In the genomic region with DNA sequence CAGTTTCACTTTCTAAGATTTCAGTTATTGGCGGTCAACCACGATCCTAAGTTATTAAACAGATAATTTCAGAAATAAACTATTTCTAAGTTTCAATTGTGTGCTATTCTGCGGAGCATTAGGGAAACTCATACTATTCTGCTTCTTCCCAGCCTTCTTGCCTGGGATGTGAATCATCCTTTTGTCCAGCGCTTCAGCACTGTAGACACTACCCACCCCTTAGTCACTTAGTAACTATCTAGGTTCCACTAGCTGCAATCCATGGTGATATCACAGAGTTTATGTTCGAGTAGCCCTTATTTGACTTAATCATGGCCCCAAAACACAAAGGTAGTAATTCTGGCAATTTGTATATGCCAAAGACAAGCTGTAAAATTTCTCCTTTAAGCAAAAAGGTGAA, we compare ENCODE assay signal across 20 cellular contexts.
DNase-seq lines count a peak whose midpoint lies in the region; ATAC-seq and TF ChIP-seq lines count a peak whose summit lies in the region.
"Had no signal": no experiment of that assay in that cellular context is flagged by ENCODE, and none has a peak within 500 bp of the region (broad histone marks: within the 10 kb centered on the region; RNA-seq: fewer than 3 reads in every experiment).

No MANE protein-coding gene starts in this region.

- no peaks in the 10 kb centered on the region for H3K36me3 Mint-ChIP-seq in GM23338 (ENCODE audit: low read depth)
- H3K36me3 Mint-ChIP-seq: activated naive CD4-positive, alpha-beta T cell treated with anti-CD3 and anti-CD28 coated beads, Interleukin-2, amount 10 ng/mL, durations not matched to agents 7 days and 5 days had no signal

- H3K4me3 Mint-ChIP-seq in GM23338, result no peak overlapping the region
- H3K4me3 Mint-ChIP-seq: activated naive CD4-positive, alpha-beta T cell treated with anti-CD3 and anti-CD28 coated beads, Interleukin-2, amount 10 ng/mL, durations not matched to agents 7 days and 5 days had no signal

- no peaks in the 10 kb centered on the region for H3K4me1 ChIP-seq in GM23338 (ENCODE audit: insufficient read depth)
- H3K4me1 ChIP-seq: body of pancreas, pancreas, tibial nerve had no signal

- no peaks in the 10 kb centered on the region for H3K27me3 ChIP-seq in GM23338 (ENCODE audit: insufficient read depth)
- H3K27me3 ChIP-seq: body of pancreas, pancreas, tibial nerve had no signal

- no peaks in the 10 kb centered on the region for H3K9me3 Mint-ChIP-seq in GM23338

- H3K79me2 ChIP-seq in GM23338 (replicated peaks; ENCODE audit: insufficient read depth), result no peaks in the 10 kb centered on the region

- H3K27me3 Mint-ChIP-seq in GM23338 (ENCODE audit: insufficient read depth, low read depth, poor library complexity), result no peaks in the 10 kb centered on the region
- H3K27me3 Mint-ChIP-seq: activated naive CD4-positive, alpha-beta T cell treated with anti-CD3 and anti-CD28 coated beads, Interleukin-2, amount 10 ng/mL, durations not matched to agents 7 days and 5 days had no signal

- H3K4me3 ChIP-seq in GM23338 (no peak overlapping the region), fibroblast of villous mesenchyme (ENCODE audit: low read depth, low read length) (no peak overlapping the region)
- H3K4me3 ChIP-seq: body of pancreas, pancreas, tibial nerve had no signal

- peak overlapping the region; percentile 48; the same call in 1 of the 2 replicates for H2AFZ ChIP-seq in GM23338

- ATAC-seq in GM23338 (no peak), SK-N-SH treated with all-trans-retinoic acid at 6 μM for 48 hours (0 out of 3 replicates have a peak, but pooled peaks have one; percentile 30), HG03457 (IDR thresholded peaks at IDR 0.05; ENCODE audit: unreplicated experiment) (no peak)
- ATAC-seq: body of pancreas, esophagus mucosa, left lobe of liver, pancreas had no signal

- H3K27ac ChIP-seq in GM23338 (ENCODE audit: low read depth), result no peak overlapping the region
- H3K27ac ChIP-seq: body of pancreas, C4-2B, pancreas, tibial nerve had no signal

- TF ChIP-seq CTCF in GM23338 (conservative IDR thresholded peaks at IDR 0.05; ENCODE audit: low read depth in 2 of 2), result no peak
- TF ChIP-seq CTCF in fibroblast of villous mesenchyme (IDR thresholded peaks at IDR 0.05; ENCODE audit: insufficient read depth, low read depth, low read length), result no peak

- H3K36me3 ChIP-seq in GM23338 (ENCODE audit: insufficient read depth), result no peaks in the 10 kb centered on the region
- H3K36me3 ChIP-seq: pancreas, tibial nerve had no signal

- H3K27ac Mint-ChIP-seq in GM23338, result no peak overlapping the region
- H3K27ac Mint-ChIP-seq: activated naive CD4-positive, alpha-beta T cell treated with anti-CD3 and anti-CD28 coated beads, Interleukin-2, amount 10 ng/mL, durations not matched to agents 7 days and 5 days had no signal

- no peaks in the 10 kb centered on the region for H4K20me1 ChIP-seq in GM23338 (replicated peaks; ENCODE audit: insufficient read depth)

- H3K4me2 ChIP-seq in GM23338, result no peak overlapping the region

- DNase-seq in GM23338 (ENCODE audit: low spot score) (no peak), fibroblast of villous mesenchyme (ENCODE audit: low read depth) (peak; percentile 23), stromal cell of bone marrow (ENCODE audit: low read depth) (peak; percentile 40), activated gamma-delta T cell treated with Interleukin-2 at 50 U/mL for 16 hours (no peak), SW480 (ENCODE audit: low spot score) (no peak)
- DNase-seq: activated CD4-positive, alpha-beta T cell treated with anti-CD3 and anti-CD28 coated beads for 4 hours; activated naive CD4-positive, alpha-beta T cell treated with anti-CD3 and anti-CD28 coated beads, Interleukin-2, amount 10 ng/mL, durations not matched to agents 7 days and 5 days; body of pancreas; dermis blood vessel endothelial cell; DMS79 treated with DMSO at 0.1 percent for 48 hours; Kasumi-1; NCI-H1436; pancreas; SHP77 treated with DMSO at 0.1 percent for 48 hours had no signal

- no peaks in the 10 kb centered on the region for H3F3A ChIP-seq in GM23338 (replicated peaks; ENCODE audit: low read depth)

- no peaks in the 10 kb centered on the region for H3K4me1 Mint-ChIP-seq in GM23338
- H3K4me1 Mint-ChIP-seq: activated naive CD4-positive, alpha-beta T cell treated with anti-CD3 and anti-CD28 coated beads, Interleukin-2, amount 10 ng/mL, durations not matched to agents 7 days and 5 days had no signal

- peaks cover 5% of the 10 kb centered on the region; the same call in 1 of the 2 replicates for H3K9me2 ChIP-seq in GM23338 (ENCODE audit: insufficient read depth)

TF ChIP-seq in GM23338, 12 proteins besides CTCF, POLR2A, EP300 and RAD21 (continues in another document):
- TF ChIP-seq POLR2AphosphoS5 (IDR thresholded peaks at IDR 0.05; ENCODE audit: low read depth) (no peak), ZNF331 (CRISPR knock-in tag; IDR thresholded peaks at IDR 0.05; ENCODE audit: low read depth) (no peak), ETS1 (IDR thresholded peaks at IDR 0.05) (no peak)
- TF ChIP-seq, protein P1, sequence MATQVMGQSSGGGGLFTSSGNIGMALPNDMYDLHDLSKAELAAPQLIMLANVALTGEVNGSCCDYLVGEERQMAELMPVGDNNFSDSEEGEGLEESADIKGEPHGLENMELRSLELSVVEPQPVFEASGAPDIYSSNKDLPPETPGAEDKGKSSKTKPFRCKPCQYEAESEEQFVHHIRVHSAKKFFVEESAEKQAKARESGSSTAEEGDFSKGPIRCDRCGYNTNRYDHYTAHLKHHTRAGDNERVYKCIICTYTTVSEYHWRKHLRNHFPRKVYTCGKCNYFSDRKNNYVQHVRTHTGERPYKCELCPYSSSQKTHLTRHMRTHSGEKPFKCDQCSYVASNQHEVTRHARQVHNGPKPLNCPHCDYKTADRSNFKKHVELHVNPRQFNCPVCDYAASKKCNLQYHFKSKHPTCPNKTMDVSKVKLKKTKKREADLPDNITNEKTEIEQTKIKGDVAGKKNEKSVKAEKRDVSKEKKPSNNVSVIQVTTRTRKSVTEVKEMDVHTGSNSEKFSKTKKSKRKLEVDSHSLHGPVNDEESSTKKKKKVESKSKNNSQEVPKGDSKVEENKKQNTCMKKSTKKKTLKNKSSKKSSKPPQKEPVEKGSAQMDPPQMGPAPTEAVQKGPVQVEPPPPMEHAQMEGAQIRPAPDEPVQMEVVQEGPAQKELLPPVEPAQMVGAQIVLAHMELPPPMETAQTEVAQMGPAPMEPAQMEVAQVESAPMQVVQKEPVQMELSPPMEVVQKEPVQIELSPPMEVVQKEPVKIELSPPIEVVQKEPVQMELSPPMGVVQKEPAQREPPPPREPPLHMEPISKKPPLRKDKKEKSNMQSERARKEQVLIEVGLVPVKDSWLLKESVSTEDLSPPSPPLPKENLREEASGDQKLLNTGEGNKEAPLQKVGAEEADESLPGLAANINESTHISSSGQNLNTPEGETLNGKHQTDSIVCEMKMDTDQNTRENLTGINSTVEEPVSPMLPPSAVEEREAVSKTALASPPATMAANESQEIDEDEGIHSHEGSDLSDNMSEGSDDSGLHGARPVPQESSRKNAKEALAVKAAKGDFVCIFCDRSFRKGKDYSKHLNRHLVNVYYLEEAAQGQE (IDR thresholded peaks at IDR 0.05; ENCODE audit: unreplicated experiment), result no peak

TF ChIP-seq in SK-N-SH treated with all-trans-retinoic acid at 6 μM for 48 hours, 23 proteins besides CTCF, POLR2A, EP300 and RAD21:
- TF ChIP-seq, protein P2, sequence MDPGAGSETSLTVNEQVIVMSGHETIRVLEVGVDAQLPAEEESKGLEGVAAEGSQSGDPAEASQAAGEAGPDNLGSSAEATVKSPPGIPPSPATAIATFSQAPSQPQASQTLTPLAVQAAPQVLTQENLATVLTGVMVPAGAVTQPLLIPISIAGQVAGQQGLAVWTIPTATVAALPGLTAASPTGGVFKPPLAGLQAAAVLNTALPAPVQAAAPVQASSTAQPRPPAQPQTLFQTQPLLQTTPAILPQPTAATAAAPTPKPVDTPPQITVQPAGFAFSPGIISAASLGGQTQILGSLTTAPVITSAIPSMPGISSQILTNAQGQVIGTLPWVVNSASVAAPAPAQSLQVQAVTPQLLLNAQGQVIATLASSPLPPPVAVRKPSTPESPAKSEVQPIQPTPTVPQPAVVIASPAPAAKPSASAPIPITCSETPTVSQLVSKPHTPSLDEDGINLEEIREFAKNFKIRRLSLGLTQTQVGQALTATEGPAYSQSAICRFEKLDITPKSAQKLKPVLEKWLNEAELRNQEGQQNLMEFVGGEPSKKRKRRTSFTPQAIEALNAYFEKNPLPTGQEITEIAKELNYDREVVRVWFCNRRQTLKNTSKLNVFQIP (CRISPR knock-in tag; IDR thresholded peaks at IDR 0.05; ENCODE audit: borderline replicate concordance, low read depth), result no peak
- TF ChIP-seq ZFP30 (CRISPR knock-in tag; IDR thresholded peaks at IDR 0.05) (no peak), ZNF70 (CRISPR knock-in tag; IDR thresholded peaks at IDR 0.05) (no peak), TOX (CRISPR knock-in tag; IDR thresholded peaks at IDR 0.05; ENCODE audit: borderline replicate concordance) (no peak)
- TF ChIP-seq, protein P3, sequence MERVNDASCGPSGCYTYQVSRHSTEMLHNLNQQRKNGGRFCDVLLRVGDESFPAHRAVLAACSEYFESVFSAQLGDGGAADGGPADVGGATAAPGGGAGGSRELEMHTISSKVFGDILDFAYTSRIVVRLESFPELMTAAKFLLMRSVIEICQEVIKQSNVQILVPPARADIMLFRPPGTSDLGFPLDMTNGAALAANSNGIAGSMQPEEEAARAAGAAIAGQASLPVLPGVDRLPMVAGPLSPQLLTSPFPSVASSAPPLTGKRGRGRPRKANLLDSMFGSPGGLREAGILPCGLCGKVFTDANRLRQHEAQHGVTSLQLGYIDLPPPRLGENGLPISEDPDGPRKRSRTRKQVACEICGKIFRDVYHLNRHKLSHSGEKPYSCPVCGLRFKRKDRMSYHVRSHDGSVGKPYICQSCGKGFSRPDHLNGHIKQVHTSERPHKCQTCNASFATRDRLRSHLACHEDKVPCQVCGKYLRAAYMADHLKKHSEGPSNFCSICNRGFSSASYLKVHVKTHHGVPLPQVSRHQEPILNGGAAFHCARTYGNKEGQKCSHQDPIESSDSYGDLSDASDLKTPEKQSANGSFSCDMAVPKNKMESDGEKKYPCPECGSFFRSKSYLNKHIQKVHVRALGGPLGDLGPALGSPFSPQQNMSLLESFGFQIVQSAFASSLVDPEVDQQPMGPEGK (CRISPR knock-in tag; IDR thresholded peaks at IDR 0.05; ENCODE audit: borderline replicate concordance), result no peak

Comparison
In these comparisons a context has a peak if more than half of its experiments do, and no peak if none do; other contexts are left out.
1. DNase-seq: peak in fibroblast of villous mesenchyme (single experiment) and stromal cell of bone marrow (single experiment); none in GM23338 (single experiment), activated gamma-delta T cell treated with Interleukin-2 at 50 U/mL for 16 hours (single experiment) and SW480 (single experiment).